ENCODE assay signal across 20 cellular contexts in genomic region chr14:35849122-35849521, GRCh38. TPM values are rescaled to one million over a fixed set of nuclear protein-coding genes. Genes with fewer than 3 reads are reported as not detected.
DNase-seq lines count a peak whose midpoint lies in the region; ATAC-seq and TF ChIP-seq lines count a peak whose summit lies in the region.
"Had no signal": no experiment of that assay in that cellular context is flagged by ENCODE, and none has a peak within 500 bp of the region (broad histone marks: within the 10 kb centered on the region; RNA-seq: fewer than 3 reads in every experiment).

No MANE protein-coding gene starts in this region.

- H2BK120ac ChIP-seq in trophoblast cell (ENCODE audit: insufficient read depth, low read length, poor library complexity) = no peak overlapping the region

- no peak overlapping the region for H3K4ac ChIP-seq in trophoblast cell (ENCODE audit: low read depth, low read length)

- H3K4me3 ChIP-seq in HEK293 (ENCODE audit: low read depth, low read length) (no peak overlapping the region), trophoblast cell (ENCODE audit: low read depth, low read length) (no peak overlapping the region)
- H3K4me3 ChIP-seq: A549; BLaER1 treated with 17β-estradiol and CSF1 and Interleukin-3, amounts not matched to agents 10 nM and 100 nM had no signal

- H3K9me3 ChIP-seq in HEK293 (ENCODE audit: control insufficient read depth, insufficient read depth, low read depth, low read length) (no peaks in the 10 kb centered on the region), T-helper 17 cell (ENCODE audit: control insufficient read depth, low read length, poor library complexity, severe bottlenecking) (no peaks in the 10 kb centered on the region), trophoblast cell (ENCODE audit: insufficient read depth, low read depth, low read length) (peaks cover 4% of the 10 kb centered on the region)
- H3K9me3 ChIP-seq: Caco-2 had no signal

- no peak overlapping the region for H2BK12ac ChIP-seq in trophoblast cell (ENCODE audit: low read length)

- H3K4me1 Mint-ChIP-seq in T-helper 17 cell = peaks cover 2% of the 10 kb centered on the region
- H3K4me1 Mint-ChIP-seq: B cell had no signal

- DNase-seq in T-helper 17 cell (no peak), foreskin melanocyte (peak; percentile 17), trophoblast cell (peak; percentile 59 to 77), A172 (ENCODE audit: low spot score) (no peak), NCI-H524 treated with DMSO at 0.1 percent for 48 hours (lab: John Stamatoyannopoulos, UW) (no peak), NCI-H2081 treated with DMSO at 0.1 percent for 48 hours (lab: John Stamatoyannopoulos, UW) (no peak)
- DNase-seq: 8988T; AML-193; Caco-2; Calu3; CD4-positive, alpha-beta T cell; CD8-positive, alpha-beta T cell; DMS79 treated with DMSO at 0.1 percent for 48 hours; GF-D8 had no signal

- CTCF ChIA-PET in HEK293 (lab: Yijun Ruan, JAX) = interaction anchor here (1.3 kb wide), 1 partner anchor 11 kb away, joined by 3 read pairs; no protein-coding TSS in a partner anchor

- no peak overlapping the region for H4K91ac ChIP-seq in trophoblast cell (ENCODE audit: low read depth, low read length)

- H3K27ac Mint-ChIP-seq in T-helper 17 cell = peak overlapping the region; percentile 45
- H3K27ac Mint-ChIP-seq: B cell; CD4-positive, alpha-beta T cell; CD8-positive, alpha-beta T cell had no signal

- no peak overlapping the region for H3K23ac ChIP-seq in trophoblast cell (ENCODE audit: low read length)

- no peak overlapping the region for H2AK5ac ChIP-seq in trophoblast cell (ENCODE audit: low read length)

- H3K79me2 ChIP-seq in trophoblast cell (ENCODE audit: control insufficient read depth, insufficient read depth, low read length, poor library complexity) = no peaks in the 10 kb centered on the region

- POLR2A ChIA-PET in HEK293 (lab: Yijun Ruan, JAX) = interaction anchor here (0.6 kb wide), 1 partner anchor 52 kb away, joined by 4 read pairs; no protein-coding TSS in a partner anchor

- no peaks in the 10 kb centered on the region for H3K79me1 ChIP-seq in trophoblast cell (ENCODE audit: low read length)

- no peaks in the 10 kb centered on the region for H3K27me3 Mint-ChIP-seq in T-helper 17 cell
- H3K27me3 Mint-ChIP-seq: B cell; CD4-positive, alpha-beta T cell had no signal

- H2AFZ ChIP-seq in trophoblast cell (ENCODE audit: insufficient read depth, low read length, poor library complexity) = no peak overlapping the region

- H3K14ac ChIP-seq in trophoblast cell (ENCODE audit: low read length) = no peak overlapping the region

- no peaks in the 10 kb centered on the region for H3K27me3 ChIP-seq in trophoblast cell (ENCODE audit: insufficient read depth, low read length)
- H3K27me3 ChIP-seq: BLaER1 treated with 17β-estradiol and CSF1 and Interleukin-3, amounts not matched to agents 10 nM and 100 nM had no signal

- no peak overlapping the region for H3K18ac ChIP-seq in trophoblast cell (ENCODE audit: low read length)

- H3K4me1 ChIP-seq in HEK293 (ENCODE audit: control insufficient read depth, insufficient read depth, low read length) = no peaks in the 10 kb centered on the region
- H3K4me1 ChIP-seq in trophoblast cell (ENCODE audit: control insufficient read depth in 1 of 2, insufficient read depth in 2 of 2, low read length in 2 of 2) = no peaks in the 10 kb centered on the region
- H3K4me1 ChIP-seq: A549; BLaER1 treated with 17β-estradiol and CSF1 and Interleukin-3, amounts not matched to agents 10 nM and 100 nM; Caco-2 had no signal

- no CpG with 5 or more reads among the region's 1 CpG for WGBS in trophoblast cell (ENCODE audit: extremely low coverage, insufficient coverage, insufficient read length)

- H3K36me3 ChIP-seq in HEK293 (ENCODE audit: control insufficient read depth in 2 of 2, insufficient read depth in 1 of 2, low read length in 2 of 2) (peaks cover 52 to 53% of the 10 kb centered on the region in 2 experiments), trophoblast cell (ENCODE audit: control insufficient read depth in 1 of 2, insufficient read depth in 2 of 2, low read length in 2 of 2) (peaks cover 8 to 11% of the 10 kb centered on the region in 2 experiments)

- ATAC-seq in T-helper 17 cell (no peak), GM18868 (IDR thresholded peaks at IDR 0.05; ENCODE audit: unreplicated experiment) (no peak)
- ATAC-seq: A549; CD8-positive, alpha-beta T cell had no signal

- H3K4me3 Mint-ChIP-seq in T-helper 17 cell = no peak overlapping the region
- H3K4me3 Mint-ChIP-seq: B cell; CD4-positive, alpha-beta T cell; CD8-positive, alpha-beta T cell had no signal

- no peak overlapping the region for H2BK5ac ChIP-seq in trophoblast cell (ENCODE audit: low read depth, low read length, poor library complexity)

- no peak overlapping the region for H4K12ac ChIP-seq in trophoblast cell (ENCODE audit: low read depth, low read length)

- H3K27ac ChIP-seq in HEK293 (ENCODE audit: extremely low read depth, low read depth, low read length) = no peak overlapping the region
- H3K27ac ChIP-seq in trophoblast cell (ENCODE audit: low read depth, low read length) = no peak overlapping the region
- H3K27ac ChIP-seq: A549; BLaER1 treated with 17β-estradiol and CSF1 and Interleukin-3, amounts not matched to agents 10 nM and 100 nM; C4-2B had no signal

- no peak overlapping the region for H4K8ac ChIP-seq in trophoblast cell (ENCODE audit: low read depth, low read length)

- TF ChIP-seq CTCF in HEK293 (tag by site-specific recombination; IDR thresholded peaks at IDR 0.05) = no peak

- H3K9ac ChIP-seq in trophoblast cell (ENCODE audit: low read length) = no peak overlapping the region
- H3K9ac ChIP-seq: BLaER1 treated with 17β-estradiol and CSF1 and Interleukin-3, amounts not matched to agents 10 nM and 100 nM had no signal

- peaks cover 14% of the 10 kb centered on the region for H3K36me3 Mint-ChIP-seq in T-helper 17 cell (ENCODE audit: low read depth)

- no peak overlapping the region for H3K4me2 ChIP-seq in trophoblast cell (ENCODE audit: low read length)
- H3K4me2 ChIP-seq: A549; BLaER1 treated with 17β-estradiol and CSF1 and Interleukin-3, amounts not matched to agents 10 nM and 100 nM had no signal

TF ChIP-seq in HEK293, 187 proteins besides CTCF, POLR2A, EP300 and RAD21:
- TF ChIP-seq GFI1B (tag by site-specific recombination; IDR thresholded peaks at IDR 0.05) = no peak
- TF ChIP-seq ZNF121 (tag by site-specific recombination; IDR thresholded peaks at IDR 0.05) = 0 out of 2 replicates have a peak, but pooled peaks have one; percentile 13

RNA-seq across cellular contexts. Expression of gene BRMS1L, which starts 23.0 kb away (rescaled TPM):
- total RNA-seq in T-helper 17 cell = 10 to 100 TPM in 1 of 2 donors, 1 to 10 TPM in 1; 5.3 to 15.4 TPM
- polyA plus RNA-seq in trophoblast cell (2013) = 9.8 and 10.3 TPM in 2 replicates
- 4.1 and 5.1 TPM in 2 replicates for total RNA-seq in A172 (2014; rRNA removed; shearing (Covaris generic))

RNA-seq across cellular contexts. Expression of gene RALGAPA1, which starts 40.0 kb away (rescaled TPM):
- total RNA-seq in T-helper 17 cell = 10 to 100 TPM; 79.0 to 79.4 TPM
- polyA plus RNA-seq in trophoblast cell (2013) = 5.9 and 7.6 TPM in 2 replicates
- total RNA-seq in A172 (2014; rRNA removed; shearing (Covaris generic)) = 15.8 and 15.9 TPM in 2 replicates

Comparison
In these comparisons a context has a peak if more than half of its experiments do, and no peak if none do; other contexts are left out.
1. DNase-seq: peak in foreskin melanocyte (single experiment) and trophoblast cell (2 of 2); none in T-helper 17 cell (0 of 3), A172 (single experiment), NCI-H524 treated with DMSO at 0.1 percent for 48 hours (single experiment) and NCI-H2081 treated with DMSO at 0.1 percent for 48 hours (single experiment).